1 cellular context compared by ENCODE assay signal in genomic region chr11:72814139-72814830, GRCh38.
A peak's percentile ranks its signal among the peaks of the same experiment; 100 is the strongest.
TF ChIP-seq lines count a peak whose summit lies in the region.

Gene ATG16L2 (plus strand): TSS chr11:72814411. CDS start chr11:72814446, 35 bp downstream.

TF ChIP-seq in HEK293, 187 proteins besides CTCF, POLR2A, EP300 and RAD21 (continued from another document and continues in another):
- TF ChIP-seq SCRT1 (tag by site-specific recombination; IDR thresholded peaks at IDR 0.05; ENCODE audit: borderline replicate concordance) (no peak), ZNF521 (tag by site-specific recombination; IDR thresholded peaks at IDR 0.05) (no peak), ZNF560 (tag by site-specific recombination; IDR thresholded peaks at IDR 0.05; ENCODE audit: borderline replicate concordance) (no peak), ZNF530 (tag by site-specific recombination; IDR thresholded peaks at IDR 0.05; ENCODE audit: low read depth) (no peak), ZSCAN30 (tag by site-specific recombination; IDR thresholded peaks at IDR 0.05) (peak; percentile 64; the same call in 1 of the 2 replicates), ZNF830 (tag by site-specific recombination; IDR thresholded peaks at IDR 0.05; ENCODE audit: low read depth) (no peak), FEZF1 (tag by site-specific recombination; IDR thresholded peaks at IDR 0.05) (no peak), ZNF366 (tag by site-specific recombination; conservative IDR thresholded peaks at IDR 0.05) (no peak), ELK4 (IDR thresholded peaks at IDR 0.05; ENCODE audit: borderline replicate concordance, low read depth, low read length) (no peak), ZNF518A (tag by site-specific recombination; conservative IDR thresholded peaks at IDR 0.05; ENCODE audit: low read depth) (no peak), ZNF548 (tag by site-specific recombination; IDR thresholded peaks at IDR 0.05) (no peak), ZNF596 (tag by site-specific recombination; IDR thresholded peaks at IDR 0.05) (no peak), HOXC10 (CRISPR knock-in tag; IDR thresholded peaks at IDR 0.05) (no peak), EGR2 (tag by site-specific recombination; IDR thresholded peaks at IDR 0.05; ENCODE audit: low read depth) (0 out of 2 replicates have a peak, but pooled peaks have one; percentile 20), ZFP37 (tag by site-specific recombination; IDR thresholded peaks at IDR 0.05) (no peak), PRDM10 (tag by site-specific recombination; IDR thresholded peaks at IDR 0.05) (peak; percentile 99), ZNF664 (tag by site-specific recombination; IDR thresholded peaks at IDR 0.05) (no peak), ZNF398 (tag by site-specific recombination; IDR thresholded peaks at IDR 0.05) (no peak), MZF1 (tag by site-specific recombination; IDR thresholded peaks at IDR 0.05; ENCODE audit: borderline replicate concordance) (no peak), YY2 (tag by site-specific recombination; IDR thresholded peaks at IDR 0.05) (peak; percentile 71), ZNF266 (tag by site-specific recombination; IDR thresholded peaks at IDR 0.05; ENCODE audit: low read depth) (no peak), ZNF416 (tag by site-specific recombination; IDR thresholded peaks at IDR 0.05) (no peak), ZNF558 (tag by site-specific recombination; IDR thresholded peaks at IDR 0.05) (no peak), ZNF544 (tag by site-specific recombination; IDR thresholded peaks at IDR 0.05) (no peak), ZNF138 (tag by site-specific recombination; IDR thresholded peaks at IDR 0.05; ENCODE audit: borderline replicate concordance) (no peak), ZNF18 (tag by site-specific recombination; IDR thresholded peaks at IDR 0.05) (no peak), ZNF2 (tag by site-specific recombination; IDR thresholded peaks at IDR 0.05) (peak; percentile 21; the same call in 1 of the 2 replicates), ZNF433 (tag by site-specific recombination; IDR thresholded peaks at IDR 0.05; ENCODE audit: low read depth) (no peak), ZNF624 (tag by site-specific recombination; IDR thresholded peaks at IDR 0.05) (no peak), KLF1 (tag by site-specific recombination; IDR thresholded peaks at IDR 0.05) (0 out of 2 replicates have a peak, but pooled peaks have one; percentile 39), MEIS1 (CRISPR knock-in tag; IDR thresholded peaks at IDR 0.05; ENCODE audit: borderline replicate concordance) (no peak), PRDM4 (tag by site-specific recombination; IDR thresholded peaks at IDR 0.05) (no peak), ZBTB1 (tag by site-specific recombination; IDR thresholded peaks at IDR 0.05) (no peak), ZNF211 (tag by site-specific recombination; IDR thresholded peaks at IDR 0.05; ENCODE audit: low read depth) (no peak), ZBTB11 (tag by site-specific recombination; conservative IDR thresholded peaks at IDR 0.05; ENCODE audit: low read depth) (peak; percentile 13; the same call in 1 of the 2 replicates), ZNF449 (tag by site-specific recombination; IDR thresholded peaks at IDR 0.05) (no peak), ZNF350 (tag by site-specific recombination; IDR thresholded peaks at IDR 0.05) (no peak)
